28 cellular contexts compared by ENCODE assay signal in genomic region chr2:18425186-18425585, GRCh38.
A peak's percentile ranks its signal among the peaks of the same experiment; 100 is the strongest.
DNase-seq lines count a peak whose midpoint lies in the region; ATAC-seq and TF ChIP-seq lines count a peak whose summit lies in the region.
"Had no signal": no experiment of that assay in that cellular context is flagged by ENCODE, and none has a peak within 500 bp of the region (broad histone marks: within the 10 kb centered on the region; RNA-seq: fewer than 3 reads in every experiment).

No MANE protein-coding gene starts in this region.

- H3K9ac ChIP-seq in H9 (ENCODE audit: extremely low read depth, insufficient read length, low read length) (no peak overlapping the region), IMR-90 (ENCODE audit: low read depth, low read length) (no peak overlapping the region)
- H3K9ac ChIP-seq: BLaER1 treated with 17β-estradiol and CSF1 and Interleukin-3, amounts not matched to agents 10 nM and 100 nM had no signal

- no peaks in the 10 kb centered on the region for H3K36me3 ChIP-seq in IMR-90 (ENCODE audit: control insufficient read depth, insufficient read depth, low read length)
- H3K36me3 ChIP-seq: BLaER1 treated with 17β-estradiol and CSF1 and Interleukin-3, amounts not matched to agents 10 nM and 100 nM; SJSA1 had no signal

- H4K91ac ChIP-seq in H9 (ENCODE audit: insufficient read length, low read depth, low read length): no peak overlapping the region
- H4K91ac ChIP-seq in IMR-90 (ENCODE audit: insufficient read depth, low read depth, low read length): 0 out of 2 replicates have a peak overlapping the region, but pooled peaks have one; percentile 0

- H3K27me3 ChIP-seq in H9 (ENCODE audit: insufficient read depth, low read length) (no peaks in the 10 kb centered on the region), IMR-90 (ENCODE audit: control insufficient read depth, insufficient read depth, low read length) (no peaks in the 10 kb centered on the region)
- H3K27me3 ChIP-seq: BLaER1 treated with 17β-estradiol and CSF1 and Interleukin-3, amounts not matched to agents 10 nM and 100 nM; SJSA1 had no signal

- no peak overlapping the region for H3K4me3 Mint-ChIP-seq in H9
- H3K4me3 Mint-ChIP-seq in chondrocyte (ENCODE audit: unreplicated experiment): no peak overlapping the region
- H3K4me3 Mint-ChIP-seq in nephron progenitor cell: no peak overlapping the region
- H3K4me3 Mint-ChIP-seq: activated naive CD8-positive, alpha-beta T cell treated with anti-CD3 and anti-CD28 coated beads for 36 hours; activated T-cell treated with anti-CD3 and anti-CD28 coated beads, Interleukin-2, amount 50 U/mL, for 24 hours; immature natural killer cell; natural killer cell treated with Interleukin-12 subunit alpha and Interleukin-12 subunit beta and Interleukin-15 and Interleukin-18, amount 100 ng/mL, for 72 hours; T-cell had no signal

- H4K20me1 ChIP-seq in H9 (ENCODE audit: control insufficient read depth, insufficient read depth, insufficient read length) (no peaks in the 10 kb centered on the region), IMR-90 (ENCODE audit: insufficient read depth, low read length) (no peaks in the 10 kb centered on the region)
- H4K20me1 ChIP-seq: BLaER1 treated with 17β-estradiol and CSF1 and Interleukin-3, amounts not matched to agents 10 nM and 100 nM had no signal

- H3K18ac ChIP-seq in H9 (ENCODE audit: insufficient read length, low read depth, low read length): no peak overlapping the region
- H3K18ac ChIP-seq in IMR-90 (ENCODE audit: low read depth, low read length): no peak overlapping the region

- H2AFZ ChIP-seq in H9 (ENCODE audit: low read length): no peak overlapping the region
- peak overlapping the region; percentile 64 for H2AFZ ChIP-seq in IMR-90 (replicated peaks; ENCODE audit: low read length, poor library complexity)

- CTCF ChIA-PET in IMR-90 (lab: Yijun Ruan, JAX): interaction anchor here (0.5 to 1.4 kb wide), 7 partner anchors 8 to 860 kb away, joined by 3 to 7 read pairs (median 3); no protein-coding TSS in a partner anchor

- TF ChIP-seq CTCF in H9 (conservative IDR thresholded peaks at IDR 0.05) (peak; percentile 26; the same call in 2 of the 3 replicates), IMR-90 (conservative IDR thresholded peaks at IDR 0.05; ENCODE audit: low read depth, low read length) (0 out of 2 replicates have a peak, but pooled peaks have one; percentile 10), chondrocyte (IDR thresholded peaks at IDR 0.05) (peak; percentile 62), nephron progenitor cell (IDR thresholded peaks at IDR 0.05) (peak; percentile 11)

- H2BK5ac ChIP-seq in H9 (ENCODE audit: insufficient read length, low read length): no peak overlapping the region
- no peak overlapping the region for H2BK5ac ChIP-seq in IMR-90 (ENCODE audit: low read depth, low read length, poor library complexity, severe bottlenecking)

- H3K4me1 Mint-ChIP-seq in H9 (no peaks in the 10 kb centered on the region), chondrocyte (ENCODE audit: low read depth) (peaks cover 11% of the 10 kb centered on the region), nephron progenitor cell (peaks cover 48% of the 10 kb centered on the region)
- H3K4me1 Mint-ChIP-seq: activated naive CD8-positive, alpha-beta T cell treated with anti-CD3 and anti-CD28 coated beads for 36 hours; immature natural killer cell; T-cell had no signal

- no peak overlapping the region for H2BK15ac ChIP-seq in H9 (ENCODE audit: low read depth, low read length)
- no peak overlapping the region for H2BK15ac ChIP-seq in IMR-90 (ENCODE audit: low read depth, low read length)

- in situ Hi-C loops in IMR-90 (cut with MboI; ENCODE audit: low sequenced_read_pairs): no loop called here

- H3K4me3 ChIP-seq in IMR-90 (ENCODE audit: insufficient read depth, low read depth, low read length): no peak overlapping the region
- H3K4me3 ChIP-seq: BLaER1 treated with 17β-estradiol and CSF1 and Interleukin-3, amounts not matched to agents 10 nM and 100 nM; SJSA1; smooth muscle cell had no signal

- dilution Hi-C loops in IMR-90 (cut with HindIII; ENCODE audit: low sequenced_read_pairs, unreplicated experiment): no loop called here

- DNase-seq in H9: no peak
- DNase-seq in IMR-90: no peak
- no peak for DNase-seq in chondrocyte (ENCODE audit: low spot score)
- DNase-seq in nephron progenitor cell: no peak
- no peak for DNase-seq in EL
- no peak for DNase-seq in NCI-H2081 treated with DMSO at 0.1 percent for 48 hours (lab: John Stamatoyannopoulos, UW)
- DNase-seq in activated CD4-positive, alpha-beta T cell treated with anti-CD3 and anti-CD28 coated beads for 48 hours: no peak
- DNase-seq: activated gamma-delta T cell; activated naive CD8-positive, alpha-beta T cell treated with anti-CD3 and anti-CD28 coated beads for 36 hours; activated T-cell treated with anti-CD3 and anti-CD28 coated beads, Interleukin-2, amount 50 U/mL, for 24 hours; DMS53; hypothalamus; immature natural killer cell; KBM-7; left cardiac atrium; NCI-H1105 treated with DMSO at 0.1 percent for 48 hours; NCI-H1930; NCI-H2227 treated with DMSO at 0.1 percent for 48 hours; NCI-H69; stimulated activated CD4-positive, alpha-beta T cell treated with anti-CD3 and anti-CD28 coated beads, Interleukin-1b, Interleukin-23, amount 100 ng/mL, for 48 hours; stimulated activated naive CD4-positive, alpha-beta T cell treated with Interleukin-2 at 50 U/mL for 16 hours; T-cell had no signal

- H2BK120ac ChIP-seq in H9 (ENCODE audit: low read depth, low read length, poor library complexity, severe bottlenecking) (no peak overlapping the region), IMR-90 (ENCODE audit: low read depth, low read length) (no peak overlapping the region)

- H3K27me3 Mint-ChIP-seq in H9 (ENCODE audit: low read depth): no peaks in the 10 kb centered on the region; the same call in 1 of the 2 replicates
- no peaks in the 10 kb centered on the region for H3K27me3 Mint-ChIP-seq in chondrocyte (ENCODE audit: low read depth)
- H3K27me3 Mint-ChIP-seq in nephron progenitor cell (ENCODE audit: low read depth, poor library complexity): peaks cover 11% of the 10 kb centered on the region

- no CpG with 5 or more reads among the region's 3 CpGs for WGBS in H9 (ENCODE audit: extremely low coverage, insufficient read length, low lambda C conversion rate)
- no CpG with 5 or more reads among the region's 3 CpGs for WGBS in IMR-90 (ENCODE audit: extremely low coverage in 2 of 2, insufficient read length in 1 of 2), 2 experiments

- H2BK12ac ChIP-seq in H9 (ENCODE audit: insufficient read length, low read depth, low read length): no peak overlapping the region

- H3K14ac ChIP-seq in H9 (ENCODE audit: insufficient read depth, low read length) (no peak overlapping the region), IMR-90 (replicated peaks; ENCODE audit: low read depth, low read length) (no peak overlapping the region)

- H3T11ph ChIP-seq in H9 (ENCODE audit: low read length): no peak overlapping the region

- H2AK5ac ChIP-seq in H9 (ENCODE audit: insufficient read length, low read length) (no peak overlapping the region), IMR-90 (ENCODE audit: low read depth, low read length) (no peak overlapping the region)

- H3K9me3 Mint-ChIP-seq in H9 (no peaks in the 10 kb centered on the region), chondrocyte (ENCODE audit: low read depth) (no peaks in the 10 kb centered on the region), nephron progenitor cell (peaks cover 24% of the 10 kb centered on the region)
- H3K9me3 Mint-ChIP-seq: activated naive CD8-positive, alpha-beta T cell treated with anti-CD3 and anti-CD28 coated beads for 36 hours; activated T-cell treated with anti-CD3 and anti-CD28 coated beads, Interleukin-2, amount 50 U/mL, for 24 hours; natural killer cell treated with Interleukin-12 subunit alpha and Interleukin-12 subunit beta and Interleukin-15 and Interleukin-18, amount 100 ng/mL, for 72 hours; T-cell had no signal

- H3K79me1 ChIP-seq in H9 (ENCODE audit: insufficient read depth, low read depth, low read length, poor library complexity, severe bottlenecking) (no peaks in the 10 kb centered on the region), IMR-90 (ENCODE audit: low read depth in 1 of 2, low read length in 2 of 2) (no peaks in the 10 kb centered on the region)

- no peak for TF ChIP-seq POLR2A in IMR-90 (IDR thresholded peaks at IDR 0.05; ENCODE audit: low read depth, low read length)

- H3K23ac ChIP-seq in H9 (ENCODE audit: insufficient read length, low read depth, low read length) (no peak overlapping the region), IMR-90 (ENCODE audit: low read depth, low read length) (no peak overlapping the region)

- intact Hi-C loops in IMR-90 (cut with micrococcal nuclease): no loop called here

- H3K4me1 ChIP-seq in H9 (ENCODE audit: insufficient read depth, low read length): no peaks in the 10 kb centered on the region
- peaks cover 9% of the 10 kb centered on the region for H3K4me1 ChIP-seq in IMR-90 (ENCODE audit: control insufficient read depth, insufficient read depth, low read length)
- H3K4me1 ChIP-seq: BLaER1 treated with 17β-estradiol and CSF1 and Interleukin-3, amounts not matched to agents 10 nM and 100 nM; SJSA1 had no signal

- no peak overlapping the region for H2AK9ac ChIP-seq in IMR-90 (replicated peaks; ENCODE audit: low read depth, low read length, poor library complexity)

- H3K36me3 Mint-ChIP-seq in H9 (ENCODE audit: insufficient read depth in 1 of 3, low read depth in 3 of 3) (no peaks in the 10 kb centered on the region), chondrocyte (ENCODE audit: low read depth) (no peaks in the 10 kb centered on the region), nephron progenitor cell (ENCODE audit: low read depth) (peaks cover 13% of the 10 kb centered on the region)
- H3K36me3 Mint-ChIP-seq: activated naive CD8-positive, alpha-beta T cell treated with anti-CD3 and anti-CD28 coated beads for 36 hours; immature natural killer cell; natural killer cell treated with Interleukin-12 subunit alpha and Interleukin-12 subunit beta and Interleukin-15 and Interleukin-18, amount 100 ng/mL, for 72 hours; T-cell had no signal

- H2BK20ac ChIP-seq in H9 (ENCODE audit: low read depth, low read length, poor library complexity, severe bottlenecking) (no peak overlapping the region), IMR-90 (ENCODE audit: low read depth, low read length) (0 out of 2 replicates have a peak overlapping the region, but pooled peaks have one; percentile 3)

- H3K4me2 ChIP-seq in H9 (ENCODE audit: insufficient read depth, insufficient read length, low read length): no peak overlapping the region
- H3K4me2 ChIP-seq in IMR-90 (ENCODE audit: low read depth, low read length): no peak overlapping the region
- H3K4me2 ChIP-seq: BLaER1 treated with 17β-estradiol and CSF1 and Interleukin-3, amounts not matched to agents 10 nM and 100 nM; smooth muscle cell had no signal

- H3K9me3 ChIP-seq in H9 (ENCODE audit: control insufficient read depth, low read depth, low read length) (no peaks in the 10 kb centered on the region), IMR-90 (ENCODE audit: control insufficient read depth, insufficient read depth, low read length) (no peaks in the 10 kb centered on the region)
- H3K9me3 ChIP-seq: BLaER1 treated with 17β-estradiol and CSF1 and Interleukin-3, amounts not matched to agents 10 nM and 100 nM; SJSA1 had no signal

- H3K79me2 ChIP-seq in H9 (ENCODE audit: insufficient read depth, low read length): no peaks in the 10 kb centered on the region

- H3K4ac ChIP-seq in H9 (ENCODE audit: low read depth, low read length): no peak overlapping the region
- H3K4ac ChIP-seq in IMR-90 (ENCODE audit: low read depth, low read length): no peak overlapping the region; the same call in 1 of the 2 replicates

- no peak overlapping the region for H3K56ac ChIP-seq in H9 (ENCODE audit: insufficient read length, low read depth, low read length)
- H3K56ac ChIP-seq in IMR-90 (ENCODE audit: extremely low read depth, insufficient read depth, low read length): no peak overlapping the region

- H3K27ac Mint-ChIP-seq in H9: no peak overlapping the region
- no peak overlapping the region for H3K27ac Mint-ChIP-seq in chondrocyte (ENCODE audit: unreplicated experiment)
- H3K27ac Mint-ChIP-seq in nephron progenitor cell: no peak overlapping the region
- H3K27ac Mint-ChIP-seq: activated naive CD8-positive, alpha-beta T cell treated with anti-CD3 and anti-CD28 coated beads for 36 hours; activated T-cell treated with anti-CD3 and anti-CD28 coated beads, Interleukin-2, amount 50 U/mL, for 24 hours; immature natural killer cell; natural killer cell treated with Interleukin-12 subunit alpha and Interleukin-12 subunit beta and Interleukin-15 and Interleukin-18, amount 100 ng/mL, for 72 hours; T-cell had no signal

- no peaks in the 10 kb centered on the region for H3K23me2 ChIP-seq in H9 (ENCODE audit: insufficient read length, low read depth, low read length, poor library complexity, severe bottlenecking)

- no peak for TF ChIP-seq RAD21 in IMR-90 (IDR thresholded peaks at IDR 0.05; ENCODE audit: low read length)

- no peak overlapping the region for H3K27ac ChIP-seq in H9 (ENCODE audit: insufficient read length, low read depth, low read length)
- H3K27ac ChIP-seq in IMR-90 (ENCODE audit: insufficient read depth, low read length): no peak overlapping the region
- H3K27ac ChIP-seq: BLaER1 treated with 17β-estradiol and CSF1 and Interleukin-3, amounts not matched to agents 10 nM and 100 nM; RWPE1; SJSA1 had no signal

- H4K5ac ChIP-seq in H9 (ENCODE audit: insufficient read length, low read depth, low read length) (no peak overlapping the region), IMR-90 (ENCODE audit: low read depth, low read length) (no peak overlapping the region)

- H3K9me1 ChIP-seq in IMR-90 (ENCODE audit: insufficient read depth, low read length): peaks cover 3% of the 10 kb centered on the region; the same call in 1 of the 2 replicates

- ATAC-seq in IMR-90 (ENCODE audit: low read depth) (no peak), HG03565 (IDR thresholded peaks at IDR 0.05; ENCODE audit: unreplicated experiment) (no peak)
- ATAC-seq: natural killer cell treated with Interleukin-12 subunit alpha and Interleukin-12 subunit beta and Interleukin-15 and Interleukin-18, amount 100 ng/mL, for 72 hours; T-cell had no signal

- POLR2A ChIA-PET in IMR-90 (lab: Charles Lee; ENCODE audit: unreplicated experiment): no interaction called here

- no TSS peak for BruUV-seq in IMR-90 (replicated peaks; lab: Mats Ljungman, UMichigan)

- H4K8ac ChIP-seq in H9 (replicated peaks; ENCODE audit: insufficient read length, low read depth, low read length): no peak overlapping the region
- no peak overlapping the region for H4K8ac ChIP-seq in IMR-90 (ENCODE audit: low read depth in 2 of 2, low read length in 2 of 2)

Comparison
In these comparisons a context has a peak if more than half of its experiments do, and no peak if none do; other contexts are left out.
1. CTCF ChIP-seq: peak in every context shown above with its lines; median percentile 62 in chondrocyte; 26 in H9; 11 in nephron progenitor cell; 10 in IMR-90.